ENCODE assay signal across 29 cellular contexts in the genomic region with DNA sequence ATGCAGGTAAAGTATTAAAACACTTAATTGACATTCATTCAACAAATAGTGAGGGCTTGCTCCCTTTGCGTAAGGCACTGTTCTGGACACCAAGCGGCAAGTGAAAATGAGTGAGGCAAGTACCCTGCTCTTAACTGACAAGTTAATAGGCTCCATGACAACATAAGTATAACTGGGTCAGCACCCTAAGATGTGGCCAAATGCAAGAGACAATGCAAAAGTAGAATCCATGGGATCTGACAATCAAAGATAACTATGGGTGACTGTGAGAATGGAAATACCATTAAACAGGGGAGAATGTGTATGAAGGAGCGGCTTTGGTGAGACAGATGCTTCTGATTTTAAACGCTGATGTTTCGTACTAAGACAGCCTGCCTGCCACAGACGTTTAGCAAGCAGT.
"Had no signal": no experiment of that assay in that cellular context is flagged by ENCODE, and none has a peak within 500 bp of the region (broad histone marks: within the 10 kb centered on the region; RNA-seq: fewer than 3 reads in every experiment).

No MANE protein-coding gene starts in this region.

- H3K4me3 Mint-ChIP-seq: immature natural killer cell; naive thymus-derived CD8-positive, alpha-beta T cell; nephron; neural progenitor cell; stimulated activated naive B cell treated with anti-CD40 and anti-IgM and Interleukin-4, amounts not matched to agents 10 μg/mL and 1 μg/mL and 100 μg/mL, for 72 hours had no signal

- ATAC-seq: left colon; left lung; lower lobe of right lung; naive thymus-derived CD8-positive, alpha-beta T cell; right lobe of liver; stimulated activated naive B cell treated with anti-CD40 and anti-IgM and Interleukin-4, amounts not matched to agents 10 μg/mL and 1 μg/mL and 100 μg/mL, for 72 hours; stimulated activated naive CD8-positive, alpha-beta T cell treated with anti-CD3 and anti-CD28 coated beads, Interleukin-15, Interleukin-2, amounts not matched to agents 100 U/mL and 50 U/mL, for 24 hours; upper lobe of right lung had no signal

- H3K27ac Mint-ChIP-seq: immature natural killer cell; naive thymus-derived CD8-positive, alpha-beta T cell; neural progenitor cell; progenitor cell of endocrine pancreas; stimulated activated naive B cell treated with anti-CD40 and anti-IgM and Interleukin-4, amounts not matched to agents 10 μg/mL and 1 μg/mL and 100 μg/mL, for 72 hours had no signal

- H3K9me3 Mint-ChIP-seq: immature natural killer cell; naive thymus-derived CD8-positive, alpha-beta T cell; nephron; neural progenitor cell; stimulated activated naive B cell treated with anti-CD40 and anti-IgM and Interleukin-4, amounts not matched to agents 10 μg/mL and 1 μg/mL and 100 μg/mL, for 72 hours had no signal

- H3K36me3 Mint-ChIP-seq: immature natural killer cell; naive thymus-derived CD8-positive, alpha-beta T cell; neural progenitor cell; stimulated activated naive B cell treated with anti-CD40 and anti-IgM and Interleukin-4, amounts not matched to agents 10 μg/mL and 1 μg/mL and 100 μg/mL, for 72 hours had no signal

- H3K27ac ChIP-seq: left lung, lower lobe of right lung, neural progenitor cell, neutrophil, right atrium auricular region, right lobe of liver, stomach, suprapubic skin, thoracic aorta, tibial artery, upper lobe of right lung had no signal

- H3K4me1 Mint-ChIP-seq: immature natural killer cell; naive thymus-derived CD8-positive, alpha-beta T cell; stimulated activated naive B cell treated with anti-CD40 and anti-IgM and Interleukin-4, amounts not matched to agents 10 μg/mL and 1 μg/mL and 100 μg/mL, for 72 hours had no signal

- H3K27me3 Mint-ChIP-seq: progenitor cell of endocrine pancreas; stimulated activated naive B cell treated with anti-CD40 and anti-IgM and Interleukin-4, amounts not matched to agents 10 μg/mL and 1 μg/mL and 100 μg/mL, for 72 hours had no signal

- FAIRE-seq: islet of Langerhans, kidney, urothelium cell line had no signal

- DNase-seq: hypothalamus; immature natural killer cell; kidney; left colon; left lung; lower lobe of right lung; mammary epithelial cell; mesenchymal stem cell; naive thymus-derived CD8-positive, alpha-beta T cell; occipital lobe; right lobe of liver; stimulated activated CD4-positive, alpha-beta T cell treated with anti-CD3 and anti-CD28 coated beads, Interleukin-15, amount 100 ng/mL, for 24 hours; stimulated activated CD4-positive, alpha-beta T cell treated with anti-CD3 and anti-CD28 coated beads, Interleukin-2, amount 100 ng/mL, for 24 hours; stimulated activated CD4-positive, alpha-beta T cell treated with anti-CD3 and anti-CD28 coated beads, Interleukin-4, amount 100 ng/mL, for 1 hour; stimulated activated naive B cell treated with anti-CD40 and anti-IgM and Interleukin-4, amounts not matched to agents 10 μg/mL and 1 μg/mL and 100 μg/mL, for 72 hours; stimulated activated naive CD8-positive, alpha-beta T cell treated with anti-CD3 and anti-CD28 coated beads, Interleukin-15, Interleukin-2, amounts not matched to agents 100 U/mL and 50 U/mL, for 24 hours; stomach; tibial artery; trophoblast cell; upper lobe of right lung had no signal
